10 cellular contexts compared by ENCODE assay signal in genomic region chr17:57092171-57092570, GRCh38. TPM values are rescaled to one million over a fixed set of nuclear protein-coding genes. Genes with fewer than 3 reads are reported as not detected.
A peak's percentile ranks its signal among the peaks of the same experiment; 100 is the strongest.
DNase-seq lines count a peak whose midpoint lies in the region; ATAC-seq and TF ChIP-seq lines count a peak whose summit lies in the region.
"Had no signal": no experiment of that assay in that cellular context is flagged by ENCODE, and none has a peak within 500 bp of the region (broad histone marks: within the 10 kb centered on the region; RNA-seq: fewer than 3 reads in every experiment).

No MANE protein-coding gene starts in this region.

- no peak for TF ChIP-seq POLR2A in upper lobe of left lung (IDR thresholded peaks at IDR 0.05)
- no peak for TF ChIP-seq POLR2A in body of pancreas (IDR thresholded peaks at IDR 0.05)

- H3K4me1 Mint-ChIP-seq in GM23338 = peaks cover 67% of the 10 kb centered on the region

- peaks cover 57% of the 10 kb centered on the region for H4K20me1 ChIP-seq in GM23338 (replicated peaks; ENCODE audit: insufficient read depth)

- no peak for TF ChIP-seq EP300 in upper lobe of left lung (IDR thresholded peaks at IDR 0.05)

- H3K27me3 ChIP-seq in GM23338 (ENCODE audit: insufficient read depth) (peaks cover 3% of the 10 kb centered on the region), ascending aorta (no peaks in the 10 kb centered on the region), upper lobe of left lung (no peaks in the 10 kb centered on the region), body of pancreas (no peaks in the 10 kb centered on the region)

- no peak overlapping the region for H2AFZ ChIP-seq in GM23338

- DNase-seq in GM23338 (ENCODE audit: low spot score) = no peak
- DNase-seq in ascending aorta (ENCODE audit: low spot score in 2 of 2) = peak; percentile 61 to 91
- peak; percentile 74 for DNase-seq in iris pigment epithelial cell (ENCODE audit: low read depth)
- DNase-seq in upper lobe of left lung = no peak
- no peak for DNase-seq in posterior cingulate gyrus
- no peak for DNase-seq in NCI-H146 treated with DMSO at 0.1 percent for 48 hours (lab: John Stamatoyannopoulos, UW; ENCODE audit: unreplicated experiment)
- DNase-seq in body of pancreas = no peak
- DNase-seq: NCI-H524 had no signal

- H3K27ac ChIP-seq in GM23338 (ENCODE audit: low read depth) (no peak overlapping the region), ascending aorta (peak overlapping the region; percentile 98), upper lobe of left lung (peak overlapping the region in 3 of 4 donors; percentile 14 to 54 (median 48)), body of pancreas (no peak overlapping the region)

- peaks cover 6% of the 10 kb centered on the region for H3K27me3 Mint-ChIP-seq in GM23338 (ENCODE audit: insufficient read depth, low read depth, poor library complexity)
- H3K27me3 Mint-ChIP-seq: IgD-negative memory B cell; stimulated activated naive CD8-positive, alpha-beta T cell treated with anti-CD3 and anti-CD28 coated beads, Interleukin-15, Interleukin-2, amounts not matched to agents 100 ng/mL and 50 ng/mL, for 24 hours had no signal

- no peaks in the 10 kb centered on the region for H3K9me3 Mint-ChIP-seq in GM23338
- H3K9me3 Mint-ChIP-seq: IgD-negative memory B cell; stimulated activated naive CD8-positive, alpha-beta T cell treated with anti-CD3 and anti-CD28 coated beads, Interleukin-15, Interleukin-2, amounts not matched to agents 100 ng/mL and 50 ng/mL, for 24 hours had no signal

- H3F3A ChIP-seq in GM23338 (replicated peaks; ENCODE audit: low read depth) = no peaks in the 10 kb centered on the region; the same call in 1 of the 2 replicates

- no peaks in the 10 kb centered on the region; the same call in 2 of the 3 replicates for H3K36me3 Mint-ChIP-seq in GM23338 (ENCODE audit: low read depth)
- H3K36me3 Mint-ChIP-seq: IgD-negative memory B cell had no signal

- H3K4me3 Mint-ChIP-seq in GM23338 = no peak overlapping the region
- H3K4me3 Mint-ChIP-seq: stimulated activated naive CD8-positive, alpha-beta T cell treated with anti-CD3 and anti-CD28 coated beads, Interleukin-15, Interleukin-2, amounts not matched to agents 100 ng/mL and 50 ng/mL, for 24 hours had no signal

- H3K9me3 ChIP-seq in ascending aorta (no peaks in the 10 kb centered on the region), upper lobe of left lung (no peaks in the 10 kb centered on the region), body of pancreas (no peaks in the 10 kb centered on the region)

- peaks cover 99% of the 10 kb centered on the region for H3K79me2 ChIP-seq in GM23338 (replicated peaks; ENCODE audit: insufficient read depth)

- H3K9me2 ChIP-seq in GM23338 (ENCODE audit: insufficient read depth) = no peaks in the 10 kb centered on the region

- TF ChIP-seq CTCF in GM23338 (conservative IDR thresholded peaks at IDR 0.05; ENCODE audit: low read depth in 2 of 2) = no peak
- no peak for TF ChIP-seq CTCF in ascending aorta (IDR thresholded peaks at IDR 0.05)
- TF ChIP-seq CTCF in upper lobe of left lung (IDR thresholded peaks at IDR 0.05) = no peak
- TF ChIP-seq CTCF in body of pancreas (IDR thresholded peaks at IDR 0.05) = no peak

- no peak overlapping the region for H3K27ac Mint-ChIP-seq in GM23338
- H3K27ac Mint-ChIP-seq: IgD-negative memory B cell; stimulated activated naive CD8-positive, alpha-beta T cell treated with anti-CD3 and anti-CD28 coated beads, Interleukin-15, Interleukin-2, amounts not matched to agents 100 ng/mL and 50 ng/mL, for 24 hours had no signal

- 67 to 71% methylated on average over 1 to 2 of the region's 2 CpGs for WGBS in upper lobe of left lung, 2 donors
- WGBS in body of pancreas, 2 donors = 38 to 43% methylated on average over 2 of the region's 2 CpGs

- H3K4me1 ChIP-seq in GM23338 (ENCODE audit: insufficient read depth) (peaks cover 53% of the 10 kb centered on the region), ascending aorta (peaks cover 18 to 63% of the 10 kb centered on the region in 2 donors), upper lobe of left lung (peaks cover 16 to 50% (median 30%) of the 10 kb centered on the region in 4 donors), body of pancreas (peaks cover 58% of the 10 kb centered on the region)

- H3K4me3 ChIP-seq in GM23338 (no peak overlapping the region), ascending aorta (peak overlapping the region in 1 of 2 donors; percentile 46), upper lobe of left lung (no peak overlapping the region), body of pancreas (no peak overlapping the region)

- peak overlapping the region; percentile 58 for H3K4me2 ChIP-seq in GM23338

- H3K36me3 ChIP-seq in GM23338 (ENCODE audit: insufficient read depth) (no peaks in the 10 kb centered on the region), ascending aorta (no peaks in the 10 kb centered on the region), upper lobe of left lung (no peaks in the 10 kb centered on the region), body of pancreas (replicated peaks in 1 of 2; ENCODE audit: insufficient read depth in 1 of 2, low read depth in 2 of 2) (no peaks in the 10 kb centered on the region)

- intact Hi-C loops in ascending aorta (cut with DNase I) = loop anchor here (2.0 to 5.0 kb wide), 2 partner anchors 17 to 760 kb away; partner anchors contain the start of gene MRPS23
- intact Hi-C loops in posterior cingulate gyrus (cut with DNase I) = no loop called here
- intact Hi-C loops in body of pancreas (cut with DNase I) = no loop called here

- no peak for ATAC-seq in GM23338
- no peak for ATAC-seq in upper lobe of left lung (ENCODE audit: low FRiP score in 2 of 2)
- ATAC-seq in body of pancreas = no peak

TF ChIP-seq in GM23338, 12 proteins besides CTCF, POLR2A, EP300 and RAD21:
- no peak for TF ChIP-seq ZNF331 (CRISPR knock-in tag; IDR thresholded peaks at IDR 0.05; ENCODE audit: low read depth)
- no peak for TF ChIP-seq CREB1 (CRISPR knock-in tag; IDR thresholded peaks at IDR 0.05; ENCODE audit: low read depth)
- TF ChIP-seq REST (IDR thresholded peaks at IDR 0.05; ENCODE audit: unreplicated experiment) = no peak
- no peak for TF ChIP-seq ZNF114 (CRISPR knock-in tag; IDR thresholded peaks at IDR 0.05)
- TF ChIP-seq STAT1 (IDR thresholded peaks at IDR 0.05; ENCODE audit: unreplicated experiment) = no peak
- no peak for TF ChIP-seq POLR2AphosphoS5 (IDR thresholded peaks at IDR 0.05; ENCODE audit: low read depth)
- TF ChIP-seq EZH2phosphoT487 (IDR thresholded peaks at IDR 0.05; ENCODE audit: unreplicated experiment) = no peak
- TF ChIP-seq JUNB (IDR thresholded peaks at IDR 0.05; ENCODE audit: unreplicated experiment) = no peak
- TF ChIP-seq EZH2 (IDR thresholded peaks at IDR 0.05; ENCODE audit: low read depth, unreplicated experiment) = no peak
- no peak for TF ChIP-seq ETS1 (IDR thresholded peaks at IDR 0.05)

RNA-seq across cellular contexts. Expression of gene AKAP1, which starts 7.1 kb away (rescaled TPM):
- 34.9 and 45.9 TPM in 2 replicates for total RNA-seq in GM23338 (2014; rRNA removed; shearing (Covaris generic))
- polyA plus RNA-seq in GM23338 (2016; fragmentation: Nextera tagmentation; extraction: Ambion mirVana) = 19.6 and 23.4 TPM in 2 replicates
- total RNA-seq in ascending aorta = 127 TPM
- total RNA-seq in upper lobe of left lung = 100 to 1,000 TPM in 1 of 6 donors, 10 to 100 TPM in 5; 51.2 to 147 (median 79.4) TPM
- total RNA-seq in body of pancreas = 10 to 100 TPM; 24.4 to 48.5 TPM

Comparison
In these comparisons a context has a peak if more than half of its experiments do, and no peak if none do; other contexts are left out.
1. DNase-seq: peak in ascending aorta (2 of 2) and iris pigment epithelial cell (single experiment); none in GM23338 (single experiment), upper lobe of left lung (0 of 2), posterior cingulate gyrus (0 of 10), NCI-H146 treated with DMSO at 0.1 percent for 48 hours (single experiment) and body of pancreas (0 of 4).
2. H3K27ac ChIP-seq: peak in ascending aorta (2 of 2) and upper lobe of left lung (3 of 4); none in GM23338 (single experiment) and body of pancreas (0 of 4).